ENCODE assay signal across 10 cellular contexts in the genomic region with DNA sequence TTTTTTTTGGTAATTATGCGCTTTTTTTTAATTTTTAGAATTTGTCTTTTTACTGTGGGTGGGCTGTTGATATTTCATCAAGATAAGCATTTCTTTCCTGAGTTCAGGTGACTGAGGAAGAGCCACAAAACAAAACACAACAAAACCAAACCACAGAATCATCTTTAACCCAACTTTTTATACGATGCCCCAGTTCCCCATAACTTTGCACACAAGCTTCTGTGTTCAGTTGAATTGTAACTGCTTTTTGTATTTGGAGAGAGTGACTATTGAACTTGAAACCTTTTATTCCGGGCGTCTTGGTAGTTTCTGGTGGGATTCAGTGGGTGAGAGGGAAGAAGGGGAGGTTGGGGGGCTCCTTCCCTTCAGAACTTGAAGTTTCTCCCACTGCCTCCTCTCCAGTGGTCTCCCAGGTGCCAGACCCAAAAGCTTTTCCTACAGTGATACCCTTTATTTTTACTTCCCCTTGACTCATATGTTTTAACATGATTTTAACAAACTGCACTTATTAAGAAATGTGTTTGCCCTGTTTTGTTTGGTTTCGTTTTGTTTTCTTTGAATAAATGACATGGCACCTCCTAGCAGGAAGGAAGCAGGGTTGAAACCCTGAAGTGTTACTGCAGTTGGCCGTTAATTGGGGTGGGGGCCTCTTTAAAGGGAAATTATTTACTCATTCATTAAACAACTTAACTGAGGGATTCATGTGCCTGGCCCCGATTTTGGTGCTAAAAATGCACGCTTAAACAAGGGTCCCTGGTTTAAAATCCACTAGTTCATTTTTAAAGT. TPM values are rescaled to one million over a fixed set of nuclear protein-coding genes. Genes with fewer than 3 reads are reported as not detected.
DNase-seq lines count a peak whose midpoint lies in the region; ATAC-seq, FAIRE-seq and TF ChIP-seq lines count a peak whose summit lies in the region.
"Had no signal": no experiment of that assay in that cellular context is flagged by ENCODE, and none has a peak within 500 bp of the region (broad histone marks: within the 10 kb centered on the region; RNA-seq: fewer than 3 reads in every experiment).

No MANE protein-coding gene starts in this region.

- no peak for ATAC-seq in IMR-90 (ENCODE audit: low read depth)
- ATAC-seq in GM12878, result no peak
- ATAC-seq in naive B cell (ENCODE audit: low read depth in 2 of 2), result no peak
- no peak for ATAC-seq in HG02973 (IDR thresholded peaks at IDR 0.05; ENCODE audit: unreplicated experiment)
- no peak for ATAC-seq in GM19035 (IDR thresholded peaks at IDR 0.05; ENCODE audit: unreplicated experiment)

- peaks cover 12% of the 10 kb centered on the region; the same call in 1 of the 2 replicates for H4K20me1 ChIP-seq in IMR-90 (ENCODE audit: insufficient read depth, low read length)
- H4K20me1 ChIP-seq in GM12878 (ENCODE audit: control insufficient read depth, insufficient read depth), result no peaks in the 10 kb centered on the region

- H2AFZ ChIP-seq in IMR-90 (replicated peaks; ENCODE audit: low read length, poor library complexity) (no peak overlapping the region), GM12878 (ENCODE audit: control insufficient read depth, low read depth, low read length) (no peak overlapping the region)

- DNase-seq in A673 (ENCODE audit: low spot score), result no peak
- no peak for DNase-seq in IMR-90
- no peak for DNase-seq in GM12878 (ENCODE audit: low read depth, low spot score)
- DNase-seq in naive B cell, result no peak
- DNase-seq in GM10266 (ENCODE audit: extremely low spot score), result no peak
- DNase-seq in testis, result no peak
- DNase-seq: activated CD8-positive, alpha-beta memory T cell treated with anti-CD3 and anti-CD28 coated beads for 24 hours; NCI-H510A had no signal

- dilution Hi-C loops in IMR-90 (cut with HindIII; ENCODE audit: low sequenced_read_pairs, unreplicated experiment), result no loop called here

- H3K27ac ChIP-seq in A673 (ENCODE audit: low read depth, low read length, poor library complexity, severe bottlenecking) (peak overlapping the region; percentile 96), IMR-90 (ENCODE audit: insufficient read depth, low read length) (no peak overlapping the region), GM12878 (ENCODE audit: control insufficient read depth, insufficient read depth) (peak overlapping the region; percentile 97), testis (peak overlapping the region in 1 of 2 donors; percentile 97)

- H2BK120ac ChIP-seq in IMR-90 (ENCODE audit: low read depth, low read length), result no peak overlapping the region

- POLR2A ChIA-PET in A673 (lab: Charles Lee; ENCODE audit: low non-redundant PET) (no interaction called here), IMR-90 (lab: Charles Lee; ENCODE audit: unreplicated experiment) (no interaction called here), GM12878 (lab: Charles Lee) (interaction anchor here (1.0 to 2.1 kb wide), 4 partner anchors 14 to 103 kb away, joined by 3 to 13 read pairs (median 4); a partner anchor contains a TSS)

- H3K4ac ChIP-seq in IMR-90 (ENCODE audit: low read depth, low read length), result no peak overlapping the region

- RAD21 ChIA-PET in GM12878 (lab: Charles Lee; ENCODE audit: unreplicated experiment), result interaction anchor here (0.6 to 4.8 kb wide), 9 partner anchors 10 to 136 kb away, joined by 3 to 42 read pairs (median 8); a partner anchor contains a TSS

- H3K18ac ChIP-seq in IMR-90 (ENCODE audit: low read depth, low read length), result no peak overlapping the region

- peaks cover 59% of the 10 kb centered on the region for H3K36me3 ChIP-seq in A673 (ENCODE audit: insufficient read depth, low read length, poor library complexity, severe bottlenecking)
- H3K36me3 ChIP-seq in IMR-90 (ENCODE audit: control insufficient read depth, insufficient read depth, low read length), result peaks cover 45% of the 10 kb centered on the region
- peaks cover 26 to 38% of the 10 kb centered on the region in 2 experiments for H3K36me3 ChIP-seq in GM12878 (ENCODE audit: control insufficient read depth in 2 of 2, insufficient read depth in 2 of 2, low read length in 1 of 2)
- no peaks in the 10 kb centered on the region for H3K36me3 ChIP-seq in testis (ENCODE audit: low read depth, missing control alignments)

- peak overlapping the region; percentile 8 to 100 (median 99) for H3K27ac Mint-ChIP-seq in naive B cell

- FAIRE-seq in GM12878 (lab: Jason Lieb, UNC), result no peak

- H4K8ac ChIP-seq in IMR-90 (ENCODE audit: low read depth in 2 of 2, low read length in 2 of 2), result no peak overlapping the region

- H4K5ac ChIP-seq in IMR-90 (ENCODE audit: low read depth, low read length), result no peak overlapping the region

- H3K9me3 Mint-ChIP-seq in naive B cell, result no peaks in the 10 kb centered on the region

- H3K27me3 ChIP-seq in A673 (replicated peaks; ENCODE audit: insufficient read depth, low read depth, low read length, poor library complexity) (no peaks in the 10 kb centered on the region), IMR-90 (ENCODE audit: control insufficient read depth, insufficient read depth, low read length) (no peaks in the 10 kb centered on the region), GM12878 (replicated peaks in 1 of 2; ENCODE audit: control insufficient read depth in 2 of 2, insufficient read depth in 2 of 2, low read length in 1 of 2) (no peaks in the 10 kb centered on the region), testis (no peaks in the 10 kb centered on the region)

- no peak overlapping the region for H2AK5ac ChIP-seq in IMR-90 (ENCODE audit: low read depth, low read length)

- 60% methylated on average over 1 of the region's 8 CpGs; no CpG with 5 or more reads in 1 of the 2 experiments for WGBS in IMR-90 (ENCODE audit: extremely low coverage in 2 of 2, insufficient read length in 1 of 2), 2 experiments
- WGBS in GM12878 (ENCODE audit: insufficient coverage, insufficient replicate concordance, low lambda C conversion rate, missing lambda C conversion rate), result 29% methylated on average over 8 of the region's 8 CpGs
- WGBS in testis, 2 donors, result 62 to 71% methylated on average over 8 of the region's 8 CpGs

- CTCF ChIA-PET in A673 (lab: Charles Lee), result interaction anchor here (0.6 to 1.7 kb wide), 3 partner anchors 101 to 150 kb away, joined by 3 to 10 read pairs (median 6); no protein-coding TSS in a partner anchor
- CTCF ChIA-PET in IMR-90 (lab: Yijun Ruan, JAX), result interaction anchor here (0.6 to 1.7 kb wide), 4 partner anchors 9 to 254 kb away, joined by 3 to 5 read pairs (median 4); no protein-coding TSS in a partner anchor
- CTCF ChIA-PET in GM12878 (lab: Yijun Ruan, JAX), result interaction anchor here (0.6 to 7.2 kb wide), 17 partner anchors 9 to 142 kb away, joined by 3 to 84 read pairs (median 6); a partner anchor contains a TSS

- TF ChIP-seq RAD21 in IMR-90 (IDR thresholded peaks at IDR 0.05; ENCODE audit: low read length) (no peak), GM12878 (IDR thresholded peaks at IDR 0.05; ENCODE audit: insufficient read depth, low read depth, low read length) (no peak)

- H3K36me3 Mint-ChIP-seq in naive B cell, result peaks cover 8 to 21% of the 10 kb centered on the region in 2 donors

- no peak overlapping the region for H3K14ac ChIP-seq in IMR-90 (replicated peaks; ENCODE audit: low read depth, low read length)

- TF ChIP-seq POLR2A in IMR-90 (IDR thresholded peaks at IDR 0.05; ENCODE audit: low read depth, low read length), result no peak
- no peak for TF ChIP-seq POLR2A in GM12878 (IDR thresholded peaks at IDR 0.05; ENCODE audit: low read depth, low read length)
- no peak for TF ChIP-seq POLR2A in testis (IDR thresholded peaks at IDR 0.05)

- BruUV-seq in A673 (replicated peaks; lab: Mats Ljungman, UMichigan), result TSS peak; percentile 61
- TSS peak; percentile 88 for BruUV-seq in IMR-90 (replicated peaks; lab: Mats Ljungman, UMichigan)
- TSS peak; percentile 42 for BruUV-seq in GM12878 (replicated peaks; lab: Mats Ljungman, UMichigan)

- no peak overlapping the region for H4K91ac ChIP-seq in IMR-90 (ENCODE audit: insufficient read depth, low read depth, low read length)

- H2BK20ac ChIP-seq in IMR-90 (ENCODE audit: low read depth, low read length), result no peak overlapping the region

- TF ChIP-seq CTCF in A673 (conservative IDR thresholded peaks at IDR 0.05; ENCODE audit: low read depth, low read length), result no peak
- no peak for TF ChIP-seq CTCF in IMR-90 (conservative IDR thresholded peaks at IDR 0.05; ENCODE audit: low read depth, low read length)
- TF ChIP-seq CTCF in GM12878 (IDR thresholded peaks at IDR 0.05 in 2 of 3, conservative IDR thresholded peaks at IDR 0.05 in 1 of 3; ENCODE audit: control insufficient read depth in 2 of 3, extremely low read depth in 1 of 3, insufficient read depth in 1 of 3, low read depth in 3 of 3, low read length in 3 of 3), result no peak
- no peak for TF ChIP-seq CTCF in GM10266 (IDR thresholded peaks at IDR 0.05; ENCODE audit: control insufficient read depth, insufficient read depth, low read depth, missing control alignments)
- no peak for TF ChIP-seq CTCF in testis (IDR thresholded peaks at IDR 0.05)

- intact Hi-C loops in A673 (cut with micrococcal nuclease; ENCODE audit: unreplicated experiment), result no loop called here
- intact Hi-C loops in IMR-90 (cut with micrococcal nuclease), result no loop called here
- intact Hi-C loops in GM12878 (cut with micrococcal nuclease; ENCODE audit: unreplicated experiment), result no loop called here
- intact Hi-C loops in testis (cut with DNase I; ENCODE audit: low total_unique reads), result loop anchor here (5.0 kb wide), 1 partner anchor 40 kb away; no protein-coding TSS in a partner anchor

- peaks cover 31% of the 10 kb centered on the region for H3K79me2 ChIP-seq in GM12878 (ENCODE audit: control insufficient read depth, insufficient read depth, low read length)

- peak overlapping the region in 7 of 8 donors; percentile 13 to 100 (median 91) for H3K4me3 Mint-ChIP-seq in naive B cell

- no peak overlapping the region for H3K56ac ChIP-seq in IMR-90 (ENCODE audit: extremely low read depth, insufficient read depth, low read length)

- no peak for TF ChIP-seq EP300 in GM12878 (IDR thresholded peaks at IDR 0.05; ENCODE audit: borderline replicate concordance in 1 of 2, control insufficient read depth in 1 of 2, low read depth in 2 of 2, low read length in 2 of 2)

- no peak overlapping the region for H2AK9ac ChIP-seq in IMR-90 (replicated peaks; ENCODE audit: low read depth, low read length, poor library complexity)

- peaks cover 12% of the 10 kb centered on the region for H3K4me1 ChIP-seq in A673 (ENCODE audit: insufficient read depth, low read length, poor library complexity, severe bottlenecking)
- H3K4me1 ChIP-seq in IMR-90 (ENCODE audit: control insufficient read depth, insufficient read depth, low read length), result peaks cover 7% of the 10 kb centered on the region
- peaks cover 50% of the 10 kb centered on the region for H3K4me1 ChIP-seq in GM12878 (ENCODE audit: control insufficient read depth, insufficient read depth, low read length)
- peaks cover 20% of the 10 kb centered on the region for H3K4me1 ChIP-seq in testis

- H3K4me2 ChIP-seq in IMR-90 (ENCODE audit: low read depth, low read length), result no peak overlapping the region
- H3K4me2 ChIP-seq in GM12878 (ENCODE audit: control insufficient read depth, insufficient read depth), result peak overlapping the region; percentile 92

- H3K27me3 Mint-ChIP-seq in naive B cell, result no peaks in the 10 kb centered on the region

- H3K9ac ChIP-seq in IMR-90 (ENCODE audit: low read depth, low read length) (no peak overlapping the region), GM12878 (ENCODE audit: control insufficient read depth, insufficient read depth, low read length) (peak overlapping the region; percentile 99)

- SMC1A ChIA-PET in GM12878 (lab: Charles Lee; ENCODE audit: uncharacterized antibody, unreplicated experiment), result interaction anchor here (0.9 to 4.0 kb wide), 5 partner anchors 10 to 103 kb away, joined by 3 to 36 read pairs (median 17); a partner anchor contains a TSS

- no peak overlapping the region for H2BK15ac ChIP-seq in IMR-90 (ENCODE audit: low read depth, low read length)

- H3K4me1 Mint-ChIP-seq in naive B cell, result peaks cover 53 to 82% (median 72%) of the 10 kb centered on the region in 3 donors

- no peak overlapping the region for H3K23ac ChIP-seq in IMR-90 (ENCODE audit: low read depth, low read length)

- no peaks in the 10 kb centered on the region; the same call in 1 of the 2 replicates for H3K9me1 ChIP-seq in IMR-90 (ENCODE audit: insufficient read depth, low read length)

- no peaks in the 10 kb centered on the region for H3K9me3 ChIP-seq in A673 (ENCODE audit: low read depth, low read length, poor library complexity, severe bottlenecking)
- no peaks in the 10 kb centered on the region for H3K9me3 ChIP-seq in IMR-90 (ENCODE audit: control insufficient read depth, insufficient read depth, low read length)
- H3K9me3 ChIP-seq in GM12878 (replicated peaks; ENCODE audit: control insufficient read depth, insufficient read depth, low read length), result no peaks in the 10 kb centered on the region
- H3K9me3 ChIP-seq in testis, result no peaks in the 10 kb centered on the region

- peaks cover 14 to 42% of the 10 kb centered on the region in 2 experiments; a peak in 3 of 4 replicates for H3K79me1 ChIP-seq in IMR-90 (ENCODE audit: low read depth in 1 of 2, low read length in 2 of 2)

- in situ Hi-C loops in IMR-90 (cut with MboI; ENCODE audit: low sequenced_read_pairs), result no loop called here
- in situ Hi-C loops in GM12878 (cut with MboI), result no loop called here

- no peak overlapping the region for H2BK5ac ChIP-seq in IMR-90 (ENCODE audit: low read depth, low read length, poor library complexity, severe bottlenecking)

- H3K4me3 ChIP-seq in A673 (ENCODE audit: low read depth, low read length, poor library complexity, severe bottlenecking) (no peak overlapping the region), IMR-90 (ENCODE audit: insufficient read depth, low read depth, low read length) (no peak overlapping the region), GM12878 (no peak overlapping the region), testis (no peak overlapping the region)

RNA-seq across cellular contexts. Expression of a gene that starts 2.7 kb away (rescaled TPM):
- total RNA-seq in A673 (2021), result 40.8 and 41.8 TPM in 2 replicates
- 4.1 and 5.8 TPM in 2 replicates for total RNA-seq in IMR-90 (2012; rRNA removed)
- polyA plus RNA-seq in IMR-90 (2012; rRNA removed), result 11.0 and 11.9 TPM in 2 replicates
- 8.9 and 11.5 TPM in 2 replicates for polyA plus RNA-seq in IMR-90 (2012; cell fraction: cytosol; rRNA removed)
- 14.3 and 15.7 TPM in 2 replicates for polyA plus RNA-seq in IMR-90 (2012; cell fraction: nucleus; rRNA removed; ENCODE audit: low replicate concordance)
- 17.5 and 19.3 TPM in 2 replicates for total RNA-seq in GM12878 (2013; cell fraction: nucleolus; rRNA removed)
- total RNA-seq in GM12878 (2014; rRNA removed), result 14.4 and 18.3 TPM in 2 replicates
- total RNA-seq in GM12878 (2014; rRNA removed; fragmentation: Illumina TruSeq; extraction: Trizol), result 7.0 and 8.8 TPM in 2 replicates
- total RNA-seq in GM12878 (2021), result 32.9 and 34.1 TPM in 2 replicates
- 8.9 TPM for polyA plus RNA-seq in GM12878 (2011; ENCODE audit: low read depth)
- polyA plus RNA-seq in GM12878 (2011; rRNA removed), result 4.3 and 9.2 TPM in 2 replicates
- polyA plus RNA-seq in GM12878 (2011; cell fraction: cytosol; rRNA removed), result 11.4 and 12.1 TPM in 2 replicates
- polyA plus RNA-seq in GM12878 (2011; cell fraction: nucleus; rRNA removed), result 9.0 and 12.7 TPM in 2 replicates
- polyA plus RNA-seq in GM12878 (2012), result 17.3 and 22.2 TPM in 2 replicates
- polyA plus RNA-seq in GM12878 (2014; fragmentation: Illumina TruSeq; extraction: Trizol), result 11.0 and 19.4 TPM in 2 replicates
- polyA plus RNA-seq in GM12878 (2014; fragmentation: Nextera tagmentation; extraction: Ambion mirVana), result 1 to 10 TPM; 1.8 to 2.4 TPM
- 24.4 and 28.1 TPM in 2 replicates for polyA plus RNA-seq in GM12878 (2014; rRNA removed)
- polyA plus RNA-seq in GM12878 (2016; fragmentation: Nextera tagmentation; extraction: Ambion mirVana), result 10 to 100 TPM; 27.3 to 29.5 TPM
- polyA minus RNA-seq in GM12878 (2011; rRNA and poly(A)+ RNA removed), result 6.9 and 14.5 TPM in 2 replicates
- polyA minus RNA-seq in GM12878 (2011; cell fraction: cytosol; rRNA and poly(A)+ RNA removed), result 6.1 and 8.8 TPM in 2 replicates
- polyA minus RNA-seq in GM12878 (2011; cell fraction: nucleus; rRNA and poly(A)+ RNA removed), result 5.0 and 12.9 TPM in 2 replicates
- polyA plus RNA-seq in naive B cell (ENCODE audit: low read depth in 6 of 6), result 10 to 100 TPM; 19.8 to 37.2 (median 31.7) TPM
- total RNA-seq in testis, result 10 to 100 TPM; 36.2 to 40.2 TPM
- polyA plus RNA-seq in testis (ENCODE audit: insufficient read depth, low read depth, low replicate concordance), result 57.8 TPM

RNA-seq across cellular contexts. Expression of a gene that starts 43.1 kb away (rescaled TPM):
- 342 and 344 TPM in 2 replicates for total RNA-seq in A673 (2021)
- total RNA-seq in IMR-90 (2012; rRNA removed), result 50.7 and 56.1 TPM in 2 replicates
- polyA plus RNA-seq in IMR-90 (2012; rRNA removed), result 67.3 and 68.1 TPM in 2 replicates
- polyA plus RNA-seq in IMR-90 (2012; cell fraction: cytosol; rRNA removed), result 51.7 and 53.7 TPM in 2 replicates
- 65.4 and 102 TPM in 2 replicates for polyA plus RNA-seq in IMR-90 (2012; cell fraction: nucleus; rRNA removed; ENCODE audit: low replicate concordance)
- 152 and 164 TPM in 2 replicates for total RNA-seq in GM12878 (2013; cell fraction: nucleolus; rRNA removed)
- 96.3 and 101 TPM in 2 replicates for total RNA-seq in GM12878 (2014; rRNA removed)
- total RNA-seq in GM12878 (2014; rRNA removed; fragmentation: Illumina TruSeq; extraction: Trizol), result 88.8 and 100 TPM in 2 replicates
- 276 TPM in 2 replicates for total RNA-seq in GM12878 (2021)
- 52.2 TPM for polyA plus RNA-seq in GM12878 (2011; ENCODE audit: low read depth)
- 37.7 and 61.7 TPM in 2 replicates for polyA plus RNA-seq in GM12878 (2011; rRNA removed)
- polyA plus RNA-seq in GM12878 (2011; cell fraction: cytosol; rRNA removed), result 46.3 and 65.1 TPM in 2 replicates
- 49.1 and 66.4 TPM in 2 replicates for polyA plus RNA-seq in GM12878 (2011; cell fraction: nucleus; rRNA removed)
- 120 and 147 TPM in 2 replicates for polyA plus RNA-seq in GM12878 (2012)
- 149 and 175 TPM in 2 replicates for polyA plus RNA-seq in GM12878 (2014; fragmentation: Illumina TruSeq; extraction: Trizol)
- polyA plus RNA-seq in GM12878 (2014; fragmentation: Nextera tagmentation; extraction: Ambion mirVana), result 10 to 100 TPM; 11.1 to 26.3 TPM
- polyA plus RNA-seq in GM12878 (2014; rRNA removed), result 132 and 168 TPM in 2 replicates
- polyA plus RNA-seq in GM12878 (2016; fragmentation: Nextera tagmentation; extraction: Ambion mirVana), result 100 to 1,000 TPM; 178 to 185 TPM
- 58.4 and 63.7 TPM in 2 replicates for polyA minus RNA-seq in GM12878 (2011; rRNA and poly(A)+ RNA removed)
- polyA minus RNA-seq in GM12878 (2011; cell fraction: cytosol; rRNA and poly(A)+ RNA removed), result 38.7 and 41.0 TPM in 2 replicates
- 36.3 and 72.3 TPM in 2 replicates for polyA minus RNA-seq in GM12878 (2011; cell fraction: nucleus; rRNA and poly(A)+ RNA removed)
- polyA plus RNA-seq in naive B cell (ENCODE audit: low read depth in 6 of 6), result 10 to 100 TPM; 26.2 to 85.3 (median 54.4) TPM
- total RNA-seq in testis, result 100 to 1,000 TPM; 192 to 197 TPM
- 230 TPM for polyA plus RNA-seq in testis (ENCODE audit: insufficient read depth, low read depth, low replicate concordance)

RNA-seq across cellular contexts. Expression of a gene that starts 46.4 kb away (rescaled TPM):
- total RNA-seq in A673 (2021) (92.4 and 102 TPM in 2 replicates), IMR-90 (2012; rRNA removed) (3.2 and 3.9 TPM in 2 replicates), GM12878 (2014; rRNA removed) (10.4 and 14.5 TPM in 2 replicates), GM12878 (2014; rRNA removed; fragmentation: Illumina TruSeq; extraction: Trizol) (14.2 and 14.4 TPM in 2 replicates), GM12878 (2021) (117 and 120 TPM in 2 replicates), testis (10 to 100 TPM; 12.7 to 17.0 TPM)
- polyA plus RNA-seq in IMR-90 (2012; rRNA removed) (26.7 and 27.8 TPM in 2 replicates), GM12878 (2011; rRNA removed) (3.6 and 5.9 TPM in 2 replicates), GM12878 (2014; fragmentation: Illumina TruSeq; extraction: Trizol) (10.0 and 24.3 TPM in 2 replicates), GM12878 (2014; fragmentation: Nextera tagmentation; extraction: Ambion mirVana) (under 1 TPM; 0.23 to 0.37 TPM), GM12878 (2014; rRNA removed) (33.3 and 48.2 TPM in 2 replicates), GM12878 (2016; fragmentation: Nextera tagmentation; extraction: Ambion mirVana) (1 to 10 TPM; 7.1 to 7.5 TPM), naive B cell (ENCODE audit: low read depth in 6 of 6) (10 to 100 TPM; 20.1 to 61.9 (median 35.4) TPM), testis (ENCODE audit: insufficient read depth, low read depth, low replicate concordance) (19.8 TPM)
- 26.6 and 36.6 TPM in 2 replicates for polyA plus RNA-seq in IMR-90 (2012; cell fraction: cytosol; rRNA removed)
- 47.5 and 90.5 TPM in 2 replicates for polyA plus RNA-seq in IMR-90 (2012; cell fraction: nucleus; rRNA removed; ENCODE audit: low replicate concordance)
- total RNA-seq in GM12878 (2013; cell fraction: nucleolus; rRNA removed), result 51.1 and 51.2 TPM in 2 replicates
- 36.8 TPM for polyA plus RNA-seq in GM12878 (2011; ENCODE audit: low read depth)
- polyA plus RNA-seq in GM12878 (2011; cell fraction: cytosol; rRNA removed), result 17.2 and 17.9 TPM in 2 replicates
- 29.4 and 38.3 TPM in 2 replicates for polyA plus RNA-seq in GM12878 (2011; cell fraction: nucleus; rRNA removed)
- 75.0 and 80.1 TPM in 2 replicates for polyA plus RNA-seq in GM12878 (2012)
- 13.9 and 21.5 TPM in 2 replicates for polyA minus RNA-seq in GM12878 (2011; rRNA and poly(A)+ RNA removed)
- 36.7 and 56.1 TPM in 2 replicates for polyA minus RNA-seq in GM12878 (2011; cell fraction: cytosol; rRNA and poly(A)+ RNA removed)
- 11.5 and 21.3 TPM in 2 replicates for polyA minus RNA-seq in GM12878 (2011; cell fraction: nucleus; rRNA and poly(A)+ RNA removed)

RNA-seq across cellular contexts. Expression of a gene that starts 56.7 kb away (rescaled TPM):
- total RNA-seq in A673 (2021) (9.9 and 10.7 TPM in 2 replicates), IMR-90 (2012; rRNA removed) (4.7 and 6.1 TPM in 2 replicates), GM12878 (2014; rRNA removed) (4.6 and 6.0 TPM in 2 replicates), GM12878 (2014; rRNA removed; fragmentation: Illumina TruSeq; extraction: Trizol) (2.3 and 3.3 TPM in 2 replicates), GM12878 (2021) (5.0 and 5.5 TPM in 2 replicates), testis (10 to 100 TPM in 1 of 2 donors, 1 to 10 TPM in 1; 6.7 to 13.5 TPM)
- polyA plus RNA-seq in IMR-90 (2012; rRNA removed) (9.7 and 11.5 TPM in 2 replicates), GM12878 (2011; rRNA removed) (3.7 and 8.3 TPM in 2 replicates), GM12878 (2014; fragmentation: Illumina TruSeq; extraction: Trizol) (0.25 and 2.4 TPM in 2 replicates), GM12878 (2014; fragmentation: Nextera tagmentation; extraction: Ambion mirVana) (1 to 10 TPM; 2.5 to 5.0 TPM), GM12878 (2014; rRNA removed) (5.5 and 6.3 TPM in 2 replicates), GM12878 (2016; fragmentation: Nextera tagmentation; extraction: Ambion mirVana) (10 to 100 TPM; 10.8 to 12.4 TPM), naive B cell (ENCODE audit: low read depth in 6 of 6) (10 to 100 TPM in 5 of 6 donors, 1 to 10 TPM in 1; 3.2 to 17.3 (median 14.3) TPM), testis (ENCODE audit: insufficient read depth, low read depth, low replicate concordance) (14.6 TPM)
- 10.3 and 13.1 TPM in 2 replicates for polyA plus RNA-seq in IMR-90 (2012; cell fraction: cytosol; rRNA removed)
- polyA plus RNA-seq in IMR-90 (2012; cell fraction: nucleus; rRNA removed; ENCODE audit: low replicate concordance), result 4.0 and 7.2 TPM in 2 replicates
- 1.0 and 1.8 TPM in 2 replicates for total RNA-seq in GM12878 (2013; cell fraction: nucleolus; rRNA removed)
- 4.6 TPM for polyA plus RNA-seq in GM12878 (2011; ENCODE audit: low read depth)
- polyA plus RNA-seq in GM12878 (2011; cell fraction: cytosol; rRNA removed), result 10.3 and 13.3 TPM in 2 replicates
- polyA plus RNA-seq in GM12878 (2011; cell fraction: nucleus; rRNA removed), result 8.9 and 9.8 TPM in 2 replicates
- polyA plus RNA-seq in GM12878 (2012), result 5.4 and 8.6 TPM in 2 replicates
- polyA minus RNA-seq in GM12878 (2011; rRNA and poly(A)+ RNA removed), result 3.1 and 4.7 TPM in 2 replicates
- 1.9 and 3.6 TPM in 2 replicates for polyA minus RNA-seq in GM12878 (2011; cell fraction: cytosol; rRNA and poly(A)+ RNA removed)
- polyA minus RNA-seq in GM12878 (2011; cell fraction: nucleus; rRNA and poly(A)+ RNA removed), result 1.9 and 2.4 TPM in 2 replicates
